In the genomic region with DNA sequence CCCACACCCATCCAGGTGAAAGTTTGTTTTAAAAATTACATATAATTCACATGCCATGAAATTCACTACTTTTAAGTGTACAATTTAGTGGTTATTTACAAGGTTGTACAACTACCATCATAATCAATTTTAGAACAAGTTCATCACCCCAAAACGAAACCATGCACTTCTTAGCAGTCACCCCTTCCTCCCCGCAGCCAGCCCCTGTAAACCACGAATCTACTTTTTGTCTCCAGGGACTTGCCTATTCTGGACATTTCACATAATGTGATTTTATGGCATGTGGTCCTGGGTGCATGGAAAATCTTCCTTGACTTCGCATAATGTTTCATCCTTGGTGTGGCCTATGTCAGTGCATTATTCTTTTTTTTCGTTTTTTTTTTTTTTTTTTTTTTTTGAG, we compare ENCODE assay signal across 13 cellular contexts.
"Had no signal": no experiment of that assay in that cellular context is flagged by ENCODE, and none has a peak within 500 bp of the region (broad histone marks: within the 10 kb centered on the region; RNA-seq: fewer than 3 reads in every experiment).

No MANE protein-coding gene starts in this region.

- H3K27me3 Mint-ChIP-seq: naive thymus-derived CD8-positive, alpha-beta T cell had no signal

- H3K4me1 ChIP-seq: gastrocnemius medialis had no signal

- H3K36me3 Mint-ChIP-seq: naive thymus-derived CD8-positive, alpha-beta T cell had no signal

- H3K9me3 ChIP-seq: esophagus muscularis mucosa, gastrocnemius medialis, heart right ventricle had no signal

- H3K27ac ChIP-seq: epithelial cell of prostate, esophagus muscularis mucosa, gastrocnemius medialis, heart right ventricle had no signal

- H3K4me3 ChIP-seq: esophagus muscularis mucosa, gastrocnemius medialis, heart right ventricle had no signal

- H3K4me3 Mint-ChIP-seq: effector memory CD8-positive, alpha-beta T cell; naive thymus-derived CD8-positive, alpha-beta T cell had no signal

- DNase-seq: effector memory CD8-positive, alpha-beta T cell; gastrocnemius medialis; heart right ventricle; hypothalamus; kidney glomerular epithelial cell; naive thymus-derived CD8-positive, alpha-beta T cell; posterior cingulate gyrus; small intestine; stimulated activated CD4-positive, alpha-beta T cell treated with anti-CD3 and anti-CD28 coated beads, Interleukin-12 subunit alpha, Interleukin-12 subunit beta, amount 100 ng/mL, for 4 hours; stimulated activated naive CD4-positive, alpha-beta T cell treated with Interleukin-2 at 50 U/mL for 16 hours had no signal

- ATAC-seq: effector memory CD8-positive, alpha-beta T cell; gastrocnemius medialis; heart right ventricle; naive thymus-derived CD8-positive, alpha-beta T cell had no signal

- FAIRE-seq: islet of Langerhans, small intestine had no signal

- H3K9me3 Mint-ChIP-seq: effector memory CD8-positive, alpha-beta T cell; naive thymus-derived CD8-positive, alpha-beta T cell had no signal

- H3K36me3 ChIP-seq: esophagus muscularis mucosa, gastrocnemius medialis, heart right ventricle had no signal
